8 cellular contexts compared by ENCODE assay signal in the genomic region with DNA sequence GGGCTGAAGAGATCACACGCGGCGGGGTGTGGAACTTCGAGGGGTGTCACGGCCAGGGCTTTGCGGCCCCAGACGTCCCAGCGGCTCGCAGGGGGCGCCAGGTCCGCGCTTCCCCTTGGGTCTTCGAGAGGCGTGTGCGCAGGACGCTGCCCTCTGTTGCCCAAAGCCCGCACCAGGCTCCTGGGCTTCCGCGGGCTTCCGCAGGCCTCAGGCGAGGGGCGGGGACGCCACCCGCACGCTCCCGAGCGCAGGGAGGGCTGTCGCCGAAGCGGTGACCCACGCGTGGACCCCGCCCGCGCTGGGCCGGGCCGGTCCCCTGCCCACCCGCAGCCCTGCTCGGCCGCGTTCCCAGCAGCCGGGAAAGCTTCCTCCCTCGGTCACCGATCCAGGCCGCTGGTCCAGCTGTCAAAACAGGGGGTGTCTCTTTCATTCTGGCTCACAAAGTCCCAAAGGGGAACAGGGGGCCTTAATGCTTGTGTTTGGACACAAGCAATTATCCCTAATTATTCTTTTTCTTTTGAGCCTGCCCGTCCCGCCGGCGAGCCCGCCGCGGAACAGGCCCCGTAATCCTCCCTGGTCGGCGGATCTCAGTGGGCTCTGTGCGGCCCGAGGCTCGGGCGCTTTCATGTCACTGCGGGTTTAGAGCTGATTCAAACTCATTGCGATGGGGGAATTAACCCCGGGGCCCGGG.
A peak's percentile ranks its signal among the peaks of the same experiment; 100 is the strongest.
DNase-seq lines count a peak whose midpoint lies in the region; ATAC-seq, FAIRE-seq and TF ChIP-seq lines count a peak whose summit lies in the region.

No MANE protein-coding gene starts in this region.

- peaks cover 2 to 5% of the 10 kb centered on the region in 2 donors for H3K36me3 Mint-ChIP-seq in CD14-positive monocyte

- H4K20me1 ChIP-seq in K562 (replicated peaks; ENCODE audit: control insufficient read depth, insufficient read depth, low read length): no peaks in the 10 kb centered on the region; the same call in 1 of the 2 replicates

- peaks cover 0 to 19% (median 6%) of the 10 kb centered on the region in 7 donors for H3K9me3 Mint-ChIP-seq in CD14-positive monocyte

- no TSS peak for BruUV-seq in K562 (replicated peaks; lab: Mats Ljungman, UMichigan)

- no peaks in the 10 kb centered on the region for H3K79me2 ChIP-seq in K562 (ENCODE audit: control insufficient read depth, insufficient read depth, low read length)

- H3K27ac Mint-ChIP-seq in CD14-positive monocyte: no peak overlapping the region

- no peaks in the 10 kb centered on the region for H3K9me3 ChIP-seq in K562 (replicated peaks; ENCODE audit: control insufficient read depth, insufficient read depth, low read depth, low read length)
- peaks cover 6% of the 10 kb centered on the region; the same call in 1 of the 2 replicates for H3K9me3 ChIP-seq in iPS-20b (ENCODE audit: insufficient read depth, low read depth, low read length)

- H3K27ac ChIP-seq in K562 (ENCODE audit: extremely low read depth, low read depth, low read length) (no peak overlapping the region), iPS-20b (ENCODE audit: low read length) (no peak overlapping the region), foreskin keratinocyte (no peak overlapping the region)

- H3K4me2 ChIP-seq in K562 (ENCODE audit: insufficient read depth, low read length): no peak overlapping the region

- ATAC-seq in K562 (peak; percentile 44; the same call in 2 of the 3 replicates), HG02884 (IDR thresholded peaks at IDR 0.05; ENCODE audit: unreplicated experiment) (no peak), foreskin keratinocyte (no peak), HG03457 (IDR thresholded peaks at IDR 0.05; ENCODE audit: unreplicated experiment) (no peak)

- no peak for TF ChIP-seq RAD21 in K562 (CRISPR knock-in tag; conservative IDR thresholded peaks at IDR 0.05 in 1 of 2, IDR thresholded peaks at IDR 0.05 in 1 of 2)

- TF ChIP-seq POLR2A in K562 (conservative IDR thresholded peaks at IDR 0.05): no peak

- no peak overlapping the region for H3K4me3 ChIP-seq in K562
- peak overlapping the region; percentile 59; the same call in 1 of the 2 replicates for H3K4me3 ChIP-seq in iPS-20b (ENCODE audit: low read length)

- H3K4me1 ChIP-seq in K562 (replicated peaks in 1 of 2; ENCODE audit: control insufficient read depth in 2 of 2, insufficient read depth in 2 of 2, low read length in 2 of 2) (peaks cover 0 to 19% of the 10 kb centered on the region in 2 experiments; a peak in 3 of 5 replicates), iPS-20b (ENCODE audit: insufficient read depth, low read length) (peaks cover 16% of the 10 kb centered on the region; the same call in 1 of the 2 replicates), foreskin keratinocyte (peaks cover 20% of the 10 kb centered on the region)

- CTCF ChIA-PET in K562 (lab: Yijun Ruan, JAX; ENCODE audit: low intra/inter-chr PET ratio): interaction anchor here (0.7 kb wide), 1 partner anchor 13 kb away, joined by 4 read pairs; no protein-coding TSS in a partner anchor

- peak overlapping the region in 1 of 2 donors; percentile 71 for H3K4me3 Mint-ChIP-seq in CD14-positive monocyte

- in situ Hi-C loops in G401 (cut with HindIII; ENCODE audit: low sequenced_read_pairs) (no loop called here), K562 (cut with MboI) (no loop called here)

- POLR2A ChIA-PET in K562 (lab: Yijun Ruan, JAX): interaction anchor here (0.5 kb wide), 1 partner anchor 79 kb away, joined by 3 read pairs; no protein-coding TSS in a partner anchor

- TF ChIP-seq CTCF in K562 (IDR thresholded peaks at IDR 0.05 in 2 of 3, conservative IDR thresholded peaks at IDR 0.05 in 1 of 3; ENCODE audit: insufficient read depth in 2 of 3, low read depth in 1 of 3, low read length in 3 of 3) (no peak), CD14-positive monocyte (IDR thresholded peaks at IDR 0.05) (no peak), foreskin keratinocyte (conservative IDR thresholded peaks at IDR 0.05) (no peak)

- DNase-seq in G401 (ENCODE audit: low spot score) (peak; percentile 13), K562 (ENCODE audit: extremely low read depth in 1 of 4, low spot score in 3 of 4) (no peak), retina (peak; percentile 87), CD14-positive monocyte (ENCODE audit: low spot score) (no peak), foreskin keratinocyte (no peak)

- no peak for FAIRE-seq in K562 (lab: Jason Lieb, UNC)

- TF ChIP-seq EP300 in K562 (IDR thresholded peaks at IDR 0.05; ENCODE audit: low read length): no peak

- peaks cover 38 to 52% of the 10 kb centered on the region in 2 experiments; a peak in 4 of 5 replicates for H3K27me3 ChIP-seq in K562 (ENCODE audit: control insufficient read depth in 2 of 2, insufficient read depth in 2 of 2, low read length in 2 of 2)
- H3K27me3 ChIP-seq in iPS-20b (ENCODE audit: insufficient read depth, low read length): peaks cover 96% of the 10 kb centered on the region
- H3K27me3 ChIP-seq in foreskin keratinocyte: no peaks in the 10 kb centered on the region

- H3K27me3 Mint-ChIP-seq in CD14-positive monocyte (ENCODE audit: low read depth in 3 of 3): peaks cover 85 to 88% (median 86%) of the 10 kb centered on the region in 3 donors

- intact Hi-C loops in K562 (cut with micrococcal nuclease): no loop called here
- intact Hi-C loops in CD14-positive monocyte (cut with micrococcal nuclease): no loop called here

- no peak overlapping the region for H2AFZ ChIP-seq in K562 (ENCODE audit: low read depth, low read length)

- H3K36me3 ChIP-seq in K562 (ENCODE audit: control insufficient read depth, insufficient read depth, low read length) (no peaks in the 10 kb centered on the region), iPS-20b (ENCODE audit: insufficient read depth, low read depth, low read length) (no peaks in the 10 kb centered on the region)

- H3K4me1 Mint-ChIP-seq in CD14-positive monocyte: peaks cover 15% of the 10 kb centered on the region

- 40% methylated on average over 34 of the region's 63 CpGs for WGBS in K562 (ENCODE audit: insufficient coverage, low coverage, missing lambda C conversion rate)

- H3K9ac ChIP-seq in K562 (ENCODE audit: insufficient read depth in 1 of 2, low read depth in 2 of 2, low read length in 2 of 2) (no peak overlapping the region), iPS-20b (ENCODE audit: low read depth, low read length) (no peak overlapping the region)

- H3K9me1 ChIP-seq in K562 (ENCODE audit: control insufficient read depth, insufficient read depth, low read length): peaks cover 4% of the 10 kb centered on the region

TF ChIP-seq in K562, 482 proteins besides CTCF, POLR2A, EP300 and RAD21:
- no peak for TF ChIP-seq CBFB (CRISPR knock-in tag; IDR thresholded peaks at IDR 0.05)
- TF ChIP-seq, protein P1, sequence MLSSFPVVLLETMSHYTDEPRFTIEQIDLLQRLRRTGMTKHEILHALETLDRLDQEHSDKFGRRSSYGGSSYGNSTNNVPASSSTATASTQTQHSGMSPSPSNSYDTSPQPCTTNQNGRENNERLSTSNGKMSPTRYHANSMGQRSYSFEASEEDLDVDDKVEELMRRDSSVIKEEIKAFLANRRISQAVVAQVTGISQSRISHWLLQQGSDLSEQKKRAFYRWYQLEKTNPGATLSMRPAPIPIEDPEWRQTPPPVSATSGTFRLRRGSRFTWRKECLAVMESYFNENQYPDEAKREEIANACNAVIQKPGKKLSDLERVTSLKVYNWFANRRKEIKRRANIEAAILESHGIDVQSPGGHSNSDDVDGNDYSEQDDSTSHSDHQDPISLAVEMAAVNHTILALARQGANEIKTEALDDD (IDR thresholded peaks at IDR 0.05): no peak
TF ChIP-seq in K562: peak in this region for 0.

Comparison
In these comparisons a context has a peak if more than half of its experiments do, and no peak if none do; other contexts are left out.
1. DNase-seq: peak in G401 (single experiment) and retina (single experiment); none in K562 (0 of 4), CD14-positive monocyte (single experiment) and foreskin keratinocyte (0 of 2).